In genomic region chr7:78747568-78747967, GRCh38 we compare ENCODE assay signal across 1 cellular context.
TF ChIP-seq lines count a peak whose summit lies in the region.

No MANE protein-coding gene starts in this region.

TF ChIP-seq in H1, 55 proteins besides CTCF, POLR2A, EP300 and RAD21:
- TF ChIP-seq BACH1 (IDR thresholded peaks at IDR 0.05; ENCODE audit: low read length): no peak
- no peak for TF ChIP-seq GABPA (IDR thresholded peaks at IDR 0.05; ENCODE audit: borderline replicate concordance, insufficient read depth, low read length)
- no peak for TF ChIP-seq TAF7 (optimal IDR thresholded peaks at IDR 0.05; ENCODE audit: borderline replicate concordance, low read depth, low read length)
- no peak for TF ChIP-seq SP4 (IDR thresholded peaks at IDR 0.05; ENCODE audit: low read length)
- TF ChIP-seq, protein P1, sequence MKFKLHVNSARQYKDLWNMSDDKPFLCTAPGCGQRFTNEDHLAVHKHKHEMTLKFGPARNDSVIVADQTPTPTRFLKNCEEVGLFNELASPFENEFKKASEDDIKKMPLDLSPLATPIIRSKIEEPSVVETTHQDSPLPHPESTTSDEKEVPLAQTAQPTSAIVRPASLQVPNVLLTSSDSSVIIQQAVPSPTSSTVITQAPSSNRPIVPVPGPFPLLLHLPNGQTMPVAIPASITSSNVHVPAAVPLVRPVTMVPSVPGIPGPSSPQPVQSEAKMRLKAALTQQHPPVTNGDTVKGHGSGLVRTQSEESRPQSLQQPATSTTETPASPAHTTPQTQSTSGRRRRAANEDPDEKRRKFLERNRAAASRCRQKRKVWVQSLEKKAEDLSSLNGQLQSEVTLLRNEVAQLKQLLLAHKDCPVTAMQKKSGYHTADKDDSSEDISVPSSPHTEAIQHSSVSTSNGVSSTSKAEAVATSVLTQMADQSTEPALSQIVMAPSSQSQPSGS (IDR thresholded peaks at IDR 0.05; ENCODE audit: low read length): no peak
- no peak for TF ChIP-seq RNF2 (IDR thresholded peaks at IDR 0.05; ENCODE audit: borderline replicate concordance, low read depth, low read length, missing control alignments, poor library complexity, severe bottlenecking)
- no peak for TF ChIP-seq BCL11A (IDR thresholded peaks at IDR 0.05; ENCODE audit: low read depth in 2 of 2, low read length in 2 of 2)
- TF ChIP-seq PHF8 (conservative IDR thresholded peaks at IDR 0.05; ENCODE audit: low read depth, low read length): no peak
- no peak for TF ChIP-seq TBP (IDR thresholded peaks at IDR 0.05; ENCODE audit: low read depth, low read length)
- TF ChIP-seq CEBPB (IDR thresholded peaks at IDR 0.05; ENCODE audit: low read depth, low read length): no peak
- TF ChIP-seq SRF (IDR thresholded peaks at IDR 0.05; ENCODE audit: low read depth, low read length): no peak
- no peak for TF ChIP-seq ZNF274 (IDR thresholded peaks at IDR 0.05; ENCODE audit: borderline replicate concordance, extremely low read depth, low read length)
- TF ChIP-seq, protein P2, sequence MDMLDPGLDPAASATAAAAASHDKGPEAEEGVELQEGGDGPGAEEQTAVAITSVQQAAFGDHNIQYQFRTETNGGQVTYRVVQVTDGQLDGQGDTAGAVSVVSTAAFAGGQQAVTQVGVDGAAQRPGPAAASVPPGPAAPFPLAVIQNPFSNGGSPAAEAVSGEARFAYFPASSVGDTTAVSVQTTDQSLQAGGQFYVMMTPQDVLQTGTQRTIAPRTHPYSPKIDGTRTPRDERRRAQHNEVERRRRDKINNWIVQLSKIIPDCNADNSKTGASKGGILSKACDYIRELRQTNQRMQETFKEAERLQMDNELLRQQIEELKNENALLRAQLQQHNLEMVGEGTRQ (IDR thresholded peaks at IDR 0.05; ENCODE audit: low read length): no peak
- TF ChIP-seq SIX5 (IDR thresholded peaks at IDR 0.05; ENCODE audit: low read depth, low read length): no peak
- TF ChIP-seq SP1 (IDR thresholded peaks at IDR 0.05; ENCODE audit: low read depth, low read length): no peak
- TF ChIP-seq, protein P3, sequence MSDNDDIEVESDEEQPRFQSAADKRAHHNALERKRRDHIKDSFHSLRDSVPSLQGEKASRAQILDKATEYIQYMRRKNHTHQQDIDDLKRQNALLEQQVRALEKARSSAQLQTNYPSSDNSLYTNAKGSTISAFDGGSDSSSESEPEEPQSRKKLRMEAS (IDR thresholded peaks at IDR 0.05): no peak
- no peak for TF ChIP-seq TEAD4 (IDR thresholded peaks at IDR 0.05; ENCODE audit: low read depth, low read length)
TF ChIP-seq in H1: peak in this region for 0.
